Comparison of ENCODE assay signal across 18 cellular contexts in the genomic region with DNA sequence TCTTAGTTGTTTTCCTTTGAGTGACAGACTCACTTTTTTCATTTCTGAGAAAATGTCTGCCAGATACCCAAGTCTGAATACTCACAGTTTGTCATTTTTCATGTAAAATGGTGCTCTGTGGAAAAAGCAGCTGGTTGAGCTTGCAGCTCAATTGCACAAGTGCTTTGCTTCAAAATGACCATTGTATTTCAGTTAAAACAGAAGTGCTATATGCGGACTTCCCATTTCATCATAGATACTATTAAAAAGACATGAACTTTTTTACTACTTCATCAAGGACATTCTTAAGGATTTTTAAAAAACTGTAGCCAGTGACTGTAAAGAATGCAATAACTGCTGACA.
DNase-seq lines count a peak whose midpoint lies in the region; ATAC-seq, FAIRE-seq and TF ChIP-seq lines count a peak whose summit lies in the region.
"Had no signal": no experiment of that assay in that cellular context is flagged by ENCODE, and none has a peak within 500 bp of the region (broad histone marks: within the 10 kb centered on the region; RNA-seq: fewer than 3 reads in every experiment).

No MANE protein-coding gene starts in this region.

- H3K36me3 ChIP-seq in Karpas-422 (ENCODE audit: insufficient read depth, low read length) (peaks cover 26% of the 10 kb centered on the region), lower lobe of right lung (peaks cover 3% of the 10 kb centered on the region), HepG2 (replicated peaks in 1 of 2; ENCODE audit: control insufficient read depth in 1 of 2, insufficient read depth in 2 of 2, low read length in 2 of 2) (peaks cover 2 to 3% of the 10 kb centered on the region in 2 experiments; a peak in 3 of 5 replicates)
- peaks cover 34% of the 10 kb centered on the region for H3K36me3 ChIP-seq in CD4-positive, alpha-beta memory T cell (ENCODE audit: insufficient read depth, low read length)

- H3K27me3 ChIP-seq in Karpas-422 (ENCODE audit: low read length), result no peaks in the 10 kb centered on the region
- H3K27me3 ChIP-seq in lower lobe of right lung (ENCODE audit: low read depth), result no peaks in the 10 kb centered on the region
- H3K27me3 ChIP-seq in HepG2 (ENCODE audit: control insufficient read depth in 1 of 2, insufficient read depth in 2 of 2, low read length in 2 of 2), result no peaks in the 10 kb centered on the region; a peak in 1 of 5 replicates
- no peaks in the 10 kb centered on the region for H3K27me3 ChIP-seq in CD4-positive, alpha-beta memory T cell (ENCODE audit: insufficient read depth, low read length)

- peak overlapping the region; percentile 80 to 90 (median 86) for H3K27ac Mint-ChIP-seq in CD14-positive monocyte
- H3K27ac Mint-ChIP-seq in T-helper 17 cell, result peak overlapping the region; percentile 24
- peak overlapping the region in 3 of 7 donors; percentile 38 to 68 (median 66) for H3K27ac Mint-ChIP-seq in CD4-positive, alpha-beta memory T cell

- H4K20me1 ChIP-seq in Karpas-422 (ENCODE audit: insufficient read depth, low read depth, low read length), result no peaks in the 10 kb centered on the region
- H4K20me1 ChIP-seq in HepG2 (ENCODE audit: insufficient read depth, low read length), result 0 out of 2 replicates have a peak, but pooled peaks cover 2% of the 10 kb centered on the region

- BruUV-seq in HepG2 (replicated peaks; lab: Mats Ljungman, UMichigan), result no TSS peak

- POLR2A ChIA-PET in HepG2 (lab: Yijun Ruan, JAX), result no interaction called here
- POLR2A ChIA-PET in CD4-positive, alpha-beta memory T cell (lab: Charles Lee; ENCODE audit: partially characterized antibody), result interaction anchor here (0.9 to 1.2 kb wide), 3 partner anchors 9 to 60 kb away, joined by 3 read pairs; no protein-coding TSS in a partner anchor

- H3K9me3 Mint-ChIP-seq in CD14-positive monocyte, result peaks cover 0 to 5% (median 3%) of the 10 kb centered on the region in 7 donors
- H3K9me3 Mint-ChIP-seq in CD4-positive, alpha-beta memory T cell, result no peaks in the 10 kb centered on the region
- H3K9me3 Mint-ChIP-seq: neural crest cell had no signal

- TF ChIP-seq CTCF in CD14-positive monocyte (IDR thresholded peaks at IDR 0.05) (no peak), lower lobe of right lung (IDR thresholded peaks at IDR 0.05) (no peak), HepG2 (CRISPR knock-in tag; IDR thresholded peaks at IDR 0.05) (no peak)

- TF ChIP-seq EP300 in HepG2 (IDR thresholded peaks at IDR 0.05; ENCODE audit: low read depth in 2 of 2, low read length in 2 of 2) (no peak), HepG2 (CRISPR knock-in tag; IDR thresholded peaks at IDR 0.05; ENCODE audit: borderline replicate concordance) (no peak)

- intact Hi-C loops in CD14-positive monocyte (cut with micrococcal nuclease) (no loop called here), lower lobe of right lung (cut with DNase I) (no loop called here), HepG2 (cut with micrococcal nuclease; ENCODE audit: unreplicated experiment) (no loop called here)
- intact Hi-C loops in CD4-positive, alpha-beta memory T cell (cut with micrococcal nuclease), result loop anchor here (5.0 kb wide), 1 partner anchor 42 kb away; no protein-coding TSS in a partner anchor

- in situ Hi-C loops in HepG2 (cut with HindIII; ENCODE audit: extremely low pct_ligation_motif_present, low pct_unique_long_range_greater_than_20kb), result no loop called here

- TF ChIP-seq RAD21 in HepG2 (CRISPR knock-in tag; IDR thresholded peaks at IDR 0.05), result no peak

- H3K4me1 ChIP-seq in Karpas-422 (ENCODE audit: low read length), result peaks cover 66% of the 10 kb centered on the region
- H3K4me1 ChIP-seq in lower lobe of right lung, result peaks cover 34% of the 10 kb centered on the region
- H3K4me1 ChIP-seq in HepG2 (ENCODE audit: insufficient read depth, low read length), result no peaks in the 10 kb centered on the region
- peaks cover 90% of the 10 kb centered on the region for H3K4me1 ChIP-seq in CD4-positive, alpha-beta memory T cell (ENCODE audit: insufficient read depth, low read length)

- CTCF ChIA-PET in HepG2 (lab: Yijun Ruan, JAX; ENCODE audit: low intra/inter-chr PET ratio, low total read pairs), result no interaction called here
- CTCF ChIA-PET in CD4-positive, alpha-beta memory T cell (lab: Charles Lee; ENCODE audit: partially characterized antibody), result interaction anchor here (1.1 to 1.2 kb wide), 3 partner anchors 10 to 56 kb away, joined by 3 to 5 read pairs (median 3); no protein-coding TSS in a partner anchor

- no peak for DNase-seq in CD14-positive monocyte (ENCODE audit: low spot score)
- peak; percentile 77 for DNase-seq in Karpas-422
- no peak for DNase-seq in T-helper 17 cell
- no peak for DNase-seq in lower lobe of right lung
- no peak for DNase-seq in HepG2 (ENCODE audit: low spot score)
- no peak for DNase-seq in CD4-positive, alpha-beta memory T cell
- DNase-seq: anterior cingulate cortex; effector CD8-positive, alpha-beta T cell; GDM1; head of caudate nucleus; NCI-H1417 treated with DMSO at 0.1 percent for 48 hours; NCI-H524 had no signal

- TF ChIP-seq POLR2A in HepG2 (IDR thresholded peaks at IDR 0.05; ENCODE audit: insufficient read depth in 1 of 2, low read depth in 2 of 2, low read length in 2 of 2), result no peak

- H3K4me2 ChIP-seq in Karpas-422 (ENCODE audit: low read depth, low read length, poor library complexity, severe bottlenecking) (peak overlapping the region; percentile 30), HepG2 (ENCODE audit: low read depth, low read length) (no peak overlapping the region)

- no peak overlapping the region for H3K9ac ChIP-seq in Karpas-422 (ENCODE audit: low read length)
- no peak overlapping the region for H3K9ac ChIP-seq in HepG2 (ENCODE audit: insufficient read depth, low read depth, low read length)

- no peaks in the 10 kb centered on the region for H3K9me2 ChIP-seq in Karpas-422 (replicated peaks; ENCODE audit: insufficient read depth, low read length)

- WGBS in HepG2 (ENCODE audit: low lambda C conversion rate), result 96% methylated on average over 1 of the region's 1 CpG

- H3K27me3 Mint-ChIP-seq in CD14-positive monocyte (ENCODE audit: low read depth in 3 of 3) (no peaks in the 10 kb centered on the region), T-helper 17 cell (no peaks in the 10 kb centered on the region)
- H3K27me3 Mint-ChIP-seq in CD4-positive, alpha-beta memory T cell, result no peaks in the 10 kb centered on the region

- H3K36me3 Mint-ChIP-seq in CD14-positive monocyte, result peaks cover 38 to 53% of the 10 kb centered on the region in 2 donors
- H3K36me3 Mint-ChIP-seq in T-helper 17 cell (ENCODE audit: low read depth), result peaks cover 5% of the 10 kb centered on the region
- H3K36me3 Mint-ChIP-seq in CD4-positive, alpha-beta memory T cell, result peaks cover 32 to 71% of the 10 kb centered on the region in 2 donors

- H2AFZ ChIP-seq in Karpas-422 (ENCODE audit: low read length) (no peak overlapping the region), HepG2 (ENCODE audit: low read length) (no peak overlapping the region)

- H3K9me3 ChIP-seq in Karpas-422 (ENCODE audit: low read length), result no peaks in the 10 kb centered on the region
- no peaks in the 10 kb centered on the region for H3K9me3 ChIP-seq in T-helper 17 cell (ENCODE audit: control insufficient read depth, low read length, poor library complexity, severe bottlenecking)
- no peaks in the 10 kb centered on the region for H3K9me3 ChIP-seq in lower lobe of right lung
- no peaks in the 10 kb centered on the region for H3K9me3 ChIP-seq in HepG2 (ENCODE audit: low read length)
- no peaks in the 10 kb centered on the region for H3K9me3 ChIP-seq in CD4-positive, alpha-beta memory T cell (ENCODE audit: control insufficient read depth in 1 of 2, low read length in 2 of 2)

- H3K4me1 Mint-ChIP-seq in CD14-positive monocyte (peaks cover 46% of the 10 kb centered on the region), T-helper 17 cell (peaks cover 40% of the 10 kb centered on the region)
- H3K4me1 Mint-ChIP-seq in CD4-positive, alpha-beta memory T cell, result peaks cover 55 to 93% (median 74%) of the 10 kb centered on the region in 4 donors

- ATAC-seq in T-helper 17 cell (no peak), lower lobe of right lung (peak; percentile 51 to 56), HG03025 (IDR thresholded peaks at IDR 0.05; ENCODE audit: low FRiP score, unreplicated experiment) (no peak), HepG2 (no peak), GM18870 (IDR thresholded peaks at IDR 0.05; ENCODE audit: unreplicated experiment) (no peak)
- ATAC-seq: left lobe of liver, sciatic nerve had no signal

- H3K4me3 Mint-ChIP-seq in CD14-positive monocyte (no peak overlapping the region), T-helper 17 cell (no peak overlapping the region)
- H3K4me3 Mint-ChIP-seq in CD4-positive, alpha-beta memory T cell, result peak overlapping the region in 2 of 8 donors; percentile 16 to 18
- H3K4me3 Mint-ChIP-seq: neural crest cell had no signal

- H3K79me2 ChIP-seq in Karpas-422 (ENCODE audit: low read length) (peaks cover 90% of the 10 kb centered on the region), HepG2 (ENCODE audit: insufficient read depth, low read length) (no peaks in the 10 kb centered on the region)

- H3K4me3 ChIP-seq in Karpas-422 (ENCODE audit: low read length), result no peak overlapping the region
- no peak overlapping the region for H3K4me3 ChIP-seq in lower lobe of right lung
- H3K4me3 ChIP-seq in HepG2 (replicated peaks in 1 of 3; ENCODE audit: insufficient read depth in 1 of 3, low read depth in 2 of 3, low read length in 3 of 3), result no peak overlapping the region
- H3K4me3 ChIP-seq in CD4-positive, alpha-beta memory T cell (ENCODE audit: low read length in 2 of 2), result no peak overlapping the region

- peak overlapping the region; percentile 80 for H3K27ac ChIP-seq in Karpas-422 (ENCODE audit: low read length)
- H3K27ac ChIP-seq in lower lobe of right lung, result no peak overlapping the region
- H3K27ac ChIP-seq in HepG2 (ENCODE audit: extremely low read length, insufficient read depth, low read length), result no peak overlapping the region
- H3K27ac ChIP-seq in CD4-positive, alpha-beta memory T cell (ENCODE audit: low read depth, low read length), result no peak overlapping the region
- H3K27ac ChIP-seq: VCaP had no signal

- FAIRE-seq in HepG2 (lab: Jason Lieb, UNC), result no peak

TF ChIP-seq in HepG2, 621 proteins besides CTCF, POLR2A, EP300 and RAD21 (continues in another document):
- TF ChIP-seq CENPX (CRISPR knock-in tag; IDR thresholded peaks at IDR 0.05), result no peak
- TF ChIP-seq SYNCRIP (IDR thresholded peaks at IDR 0.05; ENCODE audit: insufficient read depth, low read depth, low read length), result no peak
- TF ChIP-seq ZEB1 (IDR thresholded peaks at IDR 0.05; ENCODE audit: insufficient replicate concordance, low read depth), result no peak
- no peak for TF ChIP-seq NKX3-1 (CRISPR knock-in tag; IDR thresholded peaks at IDR 0.05)
- no peak for TF ChIP-seq CEBPG (CRISPR knock-in tag; IDR thresholded peaks at IDR 0.05)
- TF ChIP-seq EZH2 (conservative IDR thresholded peaks at IDR 0.05; ENCODE audit: low read depth, low read length), result no peak
- TF ChIP-seq SRY (CRISPR knock-in tag; IDR thresholded peaks at IDR 0.05), result no peak
- no peak for TF ChIP-seq HHEX (CRISPR knock-in tag; IDR thresholded peaks at IDR 0.05)
- no peak for TF ChIP-seq NFKB2 (CRISPR knock-in tag; IDR thresholded peaks at IDR 0.05; ENCODE audit: borderline replicate concordance)
- no peak for TF ChIP-seq ZNF44 (CRISPR knock-in tag; IDR thresholded peaks at IDR 0.05)
- TF ChIP-seq ZNF564 (CRISPR knock-in tag; IDR thresholded peaks at IDR 0.05), result no peak

Comparison
In these comparisons a context has a peak if more than half of its experiments do, and no peak if none do; other contexts are left out.
1. ATAC-seq: peak in lower lobe of right lung (2 of 2); none in T-helper 17 cell (single experiment), HG03025 (single experiment), HepG2 (single experiment) and GM18870 (single experiment).